1 cellular context compared by ENCODE assay signal in genomic region chr20:9215539-9215938, GRCh38.
TF ChIP-seq lines count a peak whose summit lies in the region.

No MANE protein-coding gene starts in this region.

TF ChIP-seq in endothelial cell of umbilical vein, 7 proteins besides CTCF, POLR2A, EP300 and RAD21 (continued from another document):
- no peak for TF ChIP-seq POLR2AphosphoS5 (IDR thresholded peaks at IDR 0.05; ENCODE audit: insufficient read depth, low read depth, low read length)
